In the genomic region with DNA sequence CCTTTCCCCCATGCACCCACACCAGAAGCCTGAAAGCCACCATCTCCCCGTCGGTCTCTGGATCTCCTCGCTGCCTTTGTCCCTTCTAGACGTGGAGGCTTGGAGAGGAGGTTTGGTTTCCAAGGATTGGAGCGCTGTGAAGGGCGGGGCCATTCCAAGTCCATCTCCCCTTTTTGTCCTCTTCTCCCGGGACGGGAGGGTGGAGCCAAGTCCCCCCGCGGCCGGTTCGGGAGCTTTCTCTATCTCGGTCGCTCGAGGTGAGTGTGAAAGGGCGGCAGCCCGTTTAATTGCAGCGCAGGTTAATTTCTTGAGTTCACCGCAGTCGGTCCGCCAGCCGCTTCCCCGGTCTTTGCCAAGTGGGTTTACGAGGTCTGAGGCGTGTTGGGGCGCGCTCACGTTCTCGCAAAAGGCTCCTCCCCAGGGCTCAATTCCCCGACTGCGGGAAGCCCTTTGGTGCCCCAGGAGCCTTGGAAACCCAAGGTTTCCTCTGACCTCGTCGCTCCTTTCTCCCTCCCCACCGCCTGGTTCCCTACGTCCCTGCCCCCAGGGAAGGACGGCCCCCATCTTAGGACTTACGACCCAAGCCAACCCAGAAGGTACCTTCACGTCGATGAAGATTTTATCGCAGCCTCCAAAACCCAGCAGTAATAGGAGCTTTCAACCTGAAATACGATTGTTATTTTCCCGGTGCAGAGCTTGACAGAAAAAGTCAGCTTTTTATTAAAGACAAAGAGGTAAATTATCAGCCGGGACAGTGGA, we compare ENCODE assay signal across 8 cellular contexts. TPM values are rescaled to one million over a fixed set of nuclear protein-coding genes. Genes with fewer than 3 reads are reported as not detected.
DNase-seq lines count a peak whose midpoint lies in the region; ATAC-seq and TF ChIP-seq lines count a peak whose summit lies in the region.

No MANE protein-coding gene starts in this region.

- H3K79me2 ChIP-seq in SK-N-SH (ENCODE audit: insufficient read depth) = peaks cover 16% of the 10 kb centered on the region

- TF ChIP-seq RAD21 in SK-N-SH (IDR thresholded peaks at IDR 0.05; ENCODE audit: low read length) = no peak

- WGBS in SK-N-SH (ENCODE audit: low lambda C conversion rate) = 8% methylated on average over 24 of the region's 43 CpGs
- 2 to 3% methylated on average over 43 of the region's 43 CpGs for WGBS in sigmoid colon, 2 donors

- POLR2A ChIA-PET in SK-N-SH (lab: Yijun Ruan, JAX) = no interaction called here

- CTCF ChIA-PET in SK-N-SH (lab: Yijun Ruan, JAX) = interaction anchor here (0.6 to 3.6 kb wide), 5 partner anchors 107 to 1019 kb away, joined by 3 to 14 read pairs (median 4); no protein-coding TSS in a partner anchor

- H3K36me3 ChIP-seq in SK-N-SH (replicated peaks in 1 of 2; ENCODE audit: control insufficient read depth in 1 of 2, insufficient read depth in 2 of 2, low read length in 1 of 2) (no peaks in the 10 kb centered on the region), left ventricle myocardium inferior (no peaks in the 10 kb centered on the region), sigmoid colon (no peaks in the 10 kb centered on the region)

- intact Hi-C loops in left ventricle myocardium inferior (cut with micrococcal nuclease) (loop anchor here (10.0 kb wide), 1 partner anchor 115 kb away; no protein-coding TSS in a partner anchor), sigmoid colon (cut with DNase I) (loop anchor here (5.0 to 10.0 kb wide), 8 partner anchors 62 to 958 kb away; no protein-coding TSS in a partner anchor)

- peak overlapping the region; percentile 98 for H2AFZ ChIP-seq in SK-N-SH (ENCODE audit: low read depth)

- TF ChIP-seq CTCF in SK-N-SH (IDR thresholded peaks at IDR 0.05) (no peak), left ventricle myocardium inferior (IDR thresholded peaks at IDR 0.05; ENCODE audit: borderline replicate concordance) (no peak), sigmoid colon (IDR thresholded peaks at IDR 0.05) (no peak)

- H3K27me3 ChIP-seq in SK-N-SH (ENCODE audit: insufficient read depth) = no peaks in the 10 kb centered on the region; the same call in 1 of the 2 replicates
- H3K27me3 ChIP-seq in left ventricle myocardium inferior (ENCODE audit: low read depth) = no peaks in the 10 kb centered on the region
- no peaks in the 10 kb centered on the region for H3K27me3 ChIP-seq in sigmoid colon

- peaks cover 13% of the 10 kb centered on the region for H3F3A ChIP-seq in SK-N-SH (replicated peaks; ENCODE audit: insufficient read depth)

- no peak for ATAC-seq in HG03025 (IDR thresholded peaks at IDR 0.05; ENCODE audit: low FRiP score, unreplicated experiment)
- no peak for ATAC-seq in GM21528 (IDR thresholded peaks at IDR 0.05; ENCODE audit: low FRiP score, unreplicated experiment)

- H3K9me3 ChIP-seq in SK-N-SH = no peaks in the 10 kb centered on the region
- H3K9me3 ChIP-seq in left ventricle myocardium inferior (replicated peaks) = no peaks in the 10 kb centered on the region
- H3K9me3 ChIP-seq in sigmoid colon = no peaks in the 10 kb centered on the region

- TF ChIP-seq EP300 in SK-N-SH (IDR thresholded peaks at IDR 0.05; ENCODE audit: borderline replicate concordance in 1 of 2, low read depth in 1 of 2, low read length in 1 of 2) = no peak
- TF ChIP-seq EP300 in sigmoid colon (IDR thresholded peaks at IDR 0.05) = no peak

- no peaks in the 10 kb centered on the region for H3K9me2 ChIP-seq in SK-N-SH

- no peak for TF ChIP-seq POLR2A in sigmoid colon (IDR thresholded peaks at IDR 0.05)

- H3K4me2 ChIP-seq in SK-N-SH = peak overlapping the region; percentile 93

- H3K27ac ChIP-seq in SK-N-SH (ENCODE audit: low read depth in 2 of 2, low read length in 1 of 2) (peak overlapping the region; percentile 84 to 96; a peak in 3 of 4 replicates), left ventricle myocardium inferior (replicated peaks) (peak overlapping the region; percentile 89), sigmoid colon (peak overlapping the region; percentile 85 to 91 (median 88))

- no peaks in the 10 kb centered on the region for H4K20me1 ChIP-seq in SK-N-SH (ENCODE audit: insufficient read depth)

- DNase-seq in GM03348 (ENCODE audit: low spot score) (peak; percentile 15), SK-N-SH (peak; percentile 54), left ventricle myocardium inferior (peak; percentile 28), sigmoid colon (peak; percentile 82), inferior parietal cortex (ENCODE audit: extremely low spot score) (no peak)
- no peak for DNase-seq in stimulated activated CD4-positive, alpha-beta T cell treated with anti-CD3 and anti-CD28 coated beads, Interleukin-15, amount 100 ng/mL, for 24 hours

- H3K4me1 ChIP-seq in SK-N-SH (ENCODE audit: control insufficient read depth in 1 of 2, insufficient read depth in 2 of 2, low read depth in 1 of 2, low read length in 1 of 2) (no peaks in the 10 kb centered on the region; a peak in 2 of 4 replicates), left ventricle myocardium inferior (peaks cover 43% of the 10 kb centered on the region), sigmoid colon (peaks cover 0 to 15% (median 4%) of the 10 kb centered on the region in 4 donors)

- H3K9ac ChIP-seq in SK-N-SH = peak overlapping the region; percentile 94

- peak overlapping the region; percentile 64 to 91 for H3K4me3 ChIP-seq in SK-N-SH (ENCODE audit: low read depth in 2 of 2, low read length in 1 of 2)
- H3K4me3 ChIP-seq in left ventricle myocardium inferior = peak overlapping the region; percentile 83
- H3K4me3 ChIP-seq in sigmoid colon = peak overlapping the region; percentile 69 to 74 (median 72)

TF ChIP-seq in SK-N-SH, 30 proteins besides CTCF, POLR2A, EP300 and RAD21:
- TF ChIP-seq YY1 (IDR thresholded peaks at IDR 0.05; ENCODE audit: low read depth) (peak; percentile 17; the same call in 1 of the 2 replicates), MXI1 (IDR thresholded peaks at IDR 0.05; ENCODE audit: low read depth, low read length) (no peak)
- TF ChIP-seq, protein P1, sequence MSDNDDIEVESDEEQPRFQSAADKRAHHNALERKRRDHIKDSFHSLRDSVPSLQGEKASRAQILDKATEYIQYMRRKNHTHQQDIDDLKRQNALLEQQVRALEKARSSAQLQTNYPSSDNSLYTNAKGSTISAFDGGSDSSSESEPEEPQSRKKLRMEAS (IDR thresholded peaks at IDR 0.05; ENCODE audit: low read depth) = 0 out of 2 replicates have a peak, but pooled peaks have one; percentile 10

RNA-seq across cellular contexts. Expression of a gene that starts 2.8 kb away (rescaled TPM):
- polyA plus RNA-seq in SK-N-SH (2012; rRNA removed) (5.2 and 5.5 TPM in 2 replicates), sigmoid colon (1 to 10 TPM in 2 of 3 donors, under 1 TPM in 1; 0.60 to 6.2 (median 2.5) TPM)
- polyA plus RNA-seq in SK-N-SH (2012; cell fraction: cytosol; rRNA removed) = 3.4 and 3.8 TPM in 2 replicates
- 6.8 and 10.0 TPM in 2 replicates for polyA plus RNA-seq in SK-N-SH (2012; cell fraction: nucleus; rRNA removed)
- total RNA-seq in left ventricle myocardium inferior (29.2 TPM), sigmoid colon (10 to 100 TPM; 21.7 to 33.8 (median 25.6) TPM)

Comparison
In these comparisons a context has a peak if more than half of its experiments do, and no peak if none do; other contexts are left out.
1. DNase-seq: peak in GM03348 (single experiment), SK-N-SH (single experiment), left ventricle myocardium inferior (single experiment) and sigmoid colon (single experiment); none in stimulated activated CD4-positive, alpha-beta T cell treated with anti-CD3 and anti-CD28 coated beads, Interleukin-15, amount 100 ng/mL, for 24 hours (single experiment) and inferior parietal cortex (single experiment).
2. Peak in every context shown above with its lines, with median percentiles within 50 percentile points of each other: H3K27ac ChIP-seq and H3K4me3 ChIP-seq.